In genomic region chr2:45214550-45214949, GRCh38 we compare ENCODE assay signal across 39 cellular contexts.
"Had no signal": no experiment of that assay in that cellular context is flagged by ENCODE, and none has a peak within 500 bp of the region (broad histone marks: within the 10 kb centered on the region; RNA-seq: fewer than 3 reads in every experiment).

No MANE protein-coding gene starts in this region.

- FAIRE-seq: astrocyte had no signal

- H3K4me1 Mint-ChIP-seq: activated naive CD4-positive, alpha-beta T cell treated with anti-CD3 and anti-CD28 coated beads, Interleukin-2, amount 10 ng/mL, durations not matched to agents 7 days and 5 days; activated naive CD4-positive, alpha-beta T cell treated with anti-CD3 and anti-CD28 coated beads, Interleukin-2, amount 50 U/mL, for 24 hours; activated naive CD8-positive, alpha-beta T cell treated with anti-CD3 and anti-CD28 coated beads for 36 hours; activated naive CD8-positive, alpha-beta T cell treated with anti-CD3 and anti-CD28 coated beads, Interleukin-2, amount 10 ng/mL, durations not matched to agents 7 days and 5 days; activated naive CD8-positive, alpha-beta T cell treated with anti-CD3 and anti-CD28 coated beads, Interleukin-2, amount 50 U/mL, for 24 hours; activated T-helper 17 cell treated with anti-CD3 and anti-CD28 coated beads, Interleukin-2, amount 50 U/mL, for 72 hours; brain; central memory CD8-positive, alpha-beta T cell had no signal

- H3K36me3 Mint-ChIP-seq: activated naive CD4-positive, alpha-beta T cell treated with anti-CD3 and anti-CD28 coated beads, Interleukin-2, amount 10 ng/mL, durations not matched to agents 7 days and 5 days; activated naive CD4-positive, alpha-beta T cell treated with anti-CD3 and anti-CD28 coated beads, Interleukin-2, amount 50 U/mL, for 24 hours; activated naive CD4-positive, alpha-beta T cell treated with anti-CD3 and anti-CD28 coated beads, Interleukin-2, amount 50 U/mL, for 72 hours; activated naive CD8-positive, alpha-beta T cell; activated naive CD8-positive, alpha-beta T cell treated with anti-CD3 and anti-CD28 coated beads for 36 hours; activated naive CD8-positive, alpha-beta T cell treated with anti-CD3 and anti-CD28 coated beads, Interleukin-2, amount 10 ng/mL, durations not matched to agents 7 days and 5 days; brain had no signal

- H3K27ac Mint-ChIP-seq: activated naive CD4-positive, alpha-beta T cell treated with anti-CD3 and anti-CD28 coated beads for 36 hours; activated naive CD4-positive, alpha-beta T cell treated with anti-CD3 and anti-CD28 coated beads, Interleukin-2, amount 10 ng/mL, durations not matched to agents 7 days and 5 days; activated naive CD4-positive, alpha-beta T cell treated with anti-CD3 and anti-CD28 coated beads, Interleukin-2, amount 50 U/mL, for 24 hours; activated naive CD4-positive, alpha-beta T cell treated with anti-CD3 and anti-CD28 coated beads, Interleukin-2, amount 50 U/mL, for 72 hours; activated naive CD8-positive, alpha-beta T cell; activated naive CD8-positive, alpha-beta T cell treated with anti-CD3 and anti-CD28 coated beads for 36 hours; activated naive CD8-positive, alpha-beta T cell treated with anti-CD3 and anti-CD28 coated beads, Interleukin-2, amount 10 ng/mL, durations not matched to agents 7 days and 5 days; activated naive CD8-positive, alpha-beta T cell treated with anti-CD3 and anti-CD28 coated beads, Interleukin-2, amount 50 U/mL, for 24 hours; activated T-cell treated with anti-CD3 and anti-CD28 coated beads, Interleukin-2, amount 50 U/mL, for 24 hours; activated T-cell treated with anti-CD3 and anti-CD28 coated beads, Interleukin-2, amount 50 U/mL, for 72 hours; activated T-helper 1 cell treated with anti-CD3 and anti-CD28 coated beads, Interleukin-12 subunit alpha, Interleukin-12 subunit beta, Interleukin-2, Interleukin-4 antibody, amounts not matched to agents 30 ng/mL and 10 ng/mL and 1 ng/mL, durations not matched to agents 14 hours and 24 hours and 36 hours; activated T-helper 17 cell treated with anti-CD3 and anti-CD28 coated beads, Interleukin-2, amount 50 U/mL, for 72 hours; brain had no signal

- H3K4me3 Mint-ChIP-seq: activated naive CD4-positive, alpha-beta T cell treated with anti-CD3 and anti-CD28 coated beads for 36 hours; activated naive CD4-positive, alpha-beta T cell treated with anti-CD3 and anti-CD28 coated beads, Interleukin-2, amount 10 ng/mL, durations not matched to agents 7 days and 5 days; activated naive CD4-positive, alpha-beta T cell treated with anti-CD3 and anti-CD28 coated beads, Interleukin-2, amount 50 U/mL, for 24 hours; activated naive CD8-positive, alpha-beta T cell; activated naive CD8-positive, alpha-beta T cell treated with anti-CD3 and anti-CD28 coated beads for 36 hours; activated naive CD8-positive, alpha-beta T cell treated with anti-CD3 and anti-CD28 coated beads, Interleukin-2, amount 10 ng/mL, durations not matched to agents 7 days and 5 days; activated naive CD8-positive, alpha-beta T cell treated with anti-CD3 and anti-CD28 coated beads, Interleukin-2, amount 50 U/mL, for 24 hours; activated T-cell treated with anti-CD3 and anti-CD28 coated beads, Interleukin-2, amount 50 U/mL, for 24 hours; activated T-cell treated with anti-CD3 and anti-CD28 coated beads, Interleukin-2, amount 50 U/mL, for 4 hours; activated T-cell treated with anti-CD3 and anti-CD28 coated beads, Interleukin-2, amount 50 U/mL, for 72 hours; activated T-helper 1 cell treated with anti-CD3 and anti-CD28 coated beads, Interleukin-12 subunit alpha, Interleukin-12 subunit beta, Interleukin-2, Interleukin-4 antibody, amounts not matched to agents 30 ng/mL and 10 ng/mL and 1 ng/mL, durations not matched to agents 14 hours and 24 hours and 36 hours; activated T-helper 17 cell treated with anti-CD3 and anti-CD28 coated beads, Interleukin-2, amount 50 U/mL, for 72 hours; brain; central memory CD8-positive, alpha-beta T cell had no signal

- H3K4me1 ChIP-seq: adrenal gland, ascending aorta, body of pancreas, breast epithelium had no signal

- H3K9me3 Mint-ChIP-seq: activated naive CD4-positive, alpha-beta T cell treated with anti-CD3 and anti-CD28 coated beads for 36 hours; activated naive CD4-positive, alpha-beta T cell treated with anti-CD3 and anti-CD28 coated beads, Interleukin-2, amount 10 ng/mL, durations not matched to agents 7 days and 5 days; activated naive CD8-positive, alpha-beta T cell treated with anti-CD3 and anti-CD28 coated beads for 36 hours; activated naive CD8-positive, alpha-beta T cell treated with anti-CD3 and anti-CD28 coated beads, Interleukin-2, amount 10 ng/mL, durations not matched to agents 7 days and 5 days; activated naive CD8-positive, alpha-beta T cell treated with anti-CD3 and anti-CD28 coated beads, Interleukin-2, amount 50 U/mL, for 24 hours; activated T-cell treated with anti-CD3 and anti-CD28 coated beads, Interleukin-2, amount 50 U/mL, for 24 hours; activated T-helper 1 cell treated with anti-CD3 and anti-CD28 coated beads, Interleukin-12 subunit alpha, Interleukin-12 subunit beta, Interleukin-2, Interleukin-4 antibody, amounts not matched to agents 30 ng/mL and 10 ng/mL and 1 ng/mL, durations not matched to agents 14 hours and 24 hours and 36 hours; activated T-helper 17 cell treated with anti-CD3 and anti-CD28 coated beads, Interleukin-2, amount 50 U/mL, for 72 hours; central memory CD8-positive, alpha-beta T cell had no signal

- DNase-seq: activated effector memory CD4-positive, alpha-beta T cell treated with anti-CD3 and anti-CD28 coated beads, Interleukin-2, amount 50 U/mL, for 16 hours; activated effector memory CD4-positive, alpha-beta T cell treated with Interleukin-2 at 50 U/mL for 16 hours; activated gamma-delta T cell; activated gamma-delta T cell treated with Interleukin-2 at 50 U/mL for 16 hours; activated naive CD4-positive, alpha-beta T cell; activated naive CD4-positive, alpha-beta T cell treated with anti-CD3 and anti-CD28 coated beads for 36 hours; activated naive CD4-positive, alpha-beta T cell treated with anti-CD3 and anti-CD28 coated beads, Interleukin-2, amount 10 ng/mL, durations not matched to agents 7 days and 5 days; activated naive CD4-positive, alpha-beta T cell treated with anti-CD3 and anti-CD28 coated beads, Interleukin-2, amount 50 U/mL, for 16 hours; activated naive CD4-positive, alpha-beta T cell treated with Interleukin-2 at 50 U/mL for 16 hours; activated naive CD8-positive, alpha-beta T cell treated with anti-CD3 and anti-CD28 coated beads for 36 hours; activated naive CD8-positive, alpha-beta T cell treated with anti-CD3 and anti-CD28 coated beads, Interleukin-2, amount 10 ng/mL, durations not matched to agents 7 days and 5 days; activated naive CD8-positive, alpha-beta T cell treated with anti-CD3 and anti-CD28 coated beads, Interleukin-2, amount 50 U/mL, for 24 hours; activated T-cell treated with anti-CD3 and anti-CD28 coated beads for 4 hours; activated T-cell treated with anti-CD3 and anti-CD28 coated beads, Interleukin-2, amount 50 U/mL, for 1 hour; activated T-cell treated with anti-CD3 and anti-CD28 coated beads, Interleukin-2, amount 50 U/mL, for 24 hours; activated T-cell treated with anti-CD3 and anti-CD28 coated beads, Interleukin-2, amount 50 U/mL, for 4 hours; activated T-cell treated with anti-CD3 and anti-CD28 coated beads, Interleukin-2, amount 50 U/mL, for 48 hours; activated T-cell treated with anti-CD3 and anti-CD28 coated beads, Interleukin-2, amount 50 U/mL, for 72 hours; adrenal gland; amniotic stem cell; amygdala; anterior cingulate cortex; aorta; body of pancreas; brain microvascular endothelial cell; caudate nucleus; central memory CD4-positive, alpha-beta T cell; cerebellar nuclear complex had no signal

- H3K27ac ChIP-seq: adrenal gland, ascending aorta, body of pancreas, brain microvascular endothelial cell, breast epithelium, cardiac muscle cell had no signal

- H3K4me3 ChIP-seq: adrenal gland, ascending aorta, body of pancreas, breast epithelium, cardiac muscle cell had no signal

- H3K27me3 Mint-ChIP-seq: activated naive CD8-positive, alpha-beta T cell had no signal

- ATAC-seq: activated naive CD4-positive, alpha-beta T cell treated with anti-CD3 and anti-CD28 coated beads, Interleukin-2, amount 50 U/mL, for 72 hours; activated naive CD8-positive, alpha-beta T cell treated with anti-CD3 and anti-CD28 coated beads, Interleukin-2, amount 50 U/mL, for 24 hours; activated T-cell treated with anti-CD3 and anti-CD28 coated beads, Interleukin-2, amount 50 U/mL, for 4 hours; activated T-cell treated with anti-CD3 and anti-CD28 coated beads, Interleukin-2, amount 50 U/mL, for 72 hours; activated T-helper 17 cell treated with anti-CD3 and anti-CD28 coated beads, Interleukin-2, amount 50 U/mL, for 72 hours; body of pancreas had no signal

- H3K36me3 ChIP-seq: adrenal gland, ascending aorta, brain microvascular endothelial cell, breast epithelium, cardiac muscle cell had no signal

- H3K9me3 ChIP-seq: adrenal gland, ascending aorta, body of pancreas, breast epithelium had no signal

- H3K27me3 ChIP-seq: adrenal gland, ascending aorta, body of pancreas, brain microvascular endothelial cell, breast epithelium, cardiac muscle cell had no signal
